8 cellular contexts compared by ENCODE assay signal in genomic region chrX:57910287-57910912, GRCh38. TPM values are rescaled to one million over a fixed set of nuclear protein-coding genes. Genes with fewer than 3 reads are reported as not detected.
DNase-seq lines count a peak whose midpoint lies in the region; ATAC-seq, FAIRE-seq and TF ChIP-seq lines count a peak whose summit lies in the region.
"Not testable (repeated sequence)": the region's sequence is repeated elsewhere in the genome, so short reads cannot be mapped to it uniquely, and the experiment has no call there.

A gene with protein sequence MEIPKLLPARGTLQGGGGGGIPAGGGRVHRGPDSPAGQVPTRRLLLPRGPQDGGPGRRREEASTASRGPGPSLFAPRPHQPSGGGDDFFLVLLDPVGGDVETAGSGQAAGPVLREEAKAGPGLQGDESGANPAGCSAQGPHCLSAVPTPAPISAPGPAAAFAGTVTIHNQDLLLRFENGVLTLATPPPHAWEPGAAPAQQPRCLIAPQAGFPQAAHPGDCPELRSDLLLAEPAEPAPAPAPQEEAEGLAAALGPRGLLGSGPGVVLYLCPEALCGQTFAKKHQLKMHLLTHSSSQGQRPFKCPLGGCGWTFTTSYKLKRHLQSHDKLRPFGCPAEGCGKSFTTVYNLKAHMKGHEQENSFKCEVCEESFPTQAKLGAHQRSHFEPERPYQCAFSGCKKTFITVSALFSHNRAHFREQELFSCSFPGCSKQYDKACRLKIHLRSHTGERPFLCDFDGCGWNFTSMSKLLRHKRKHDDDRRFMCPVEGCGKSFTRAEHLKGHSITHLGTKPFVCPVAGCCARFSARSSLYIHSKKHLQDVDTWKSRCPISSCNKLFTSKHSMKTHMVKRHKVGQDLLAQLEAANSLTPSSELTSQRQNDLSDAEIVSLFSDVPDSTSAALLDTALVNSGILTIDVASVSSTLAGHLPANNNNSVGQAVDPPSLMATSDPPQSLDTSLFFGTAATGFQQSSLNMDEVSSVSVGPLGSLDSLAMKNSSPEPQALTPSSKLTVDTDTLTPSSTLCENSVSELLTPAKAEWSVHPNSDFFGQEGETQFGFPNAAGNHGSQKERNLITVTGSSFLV (minus strand): TSS chrX:57910458. CDS start chrX:57910420, 38 bp downstream.

- CTCF ChIA-PET in GM12878 (lab: Yijun Ruan, JAX), result not testable (repeated sequence)

- not testable (repeated sequence) for H3K4me1 Mint-ChIP-seq in GM23338, neural progenitor cell

- H3K27ac ChIP-seq in GM23338 (ENCODE audit: low read depth); SK-N-MC; neural progenitor cell: not testable (repeated sequence)
- peak within 1 kb of the TSS; percentile 44 for H3K27ac ChIP-seq in GM12878 (ENCODE audit: control insufficient read depth, insufficient read depth)
- peak within 1 kb of the TSS; percentile 88 to 90 (median 89) for H3K27ac ChIP-seq in upper lobe of left lung

- H3K27ac Mint-ChIP-seq in GM23338, neural progenitor cell: not testable (repeated sequence)

- intact Hi-C loops in GM12878 (cut with micrococcal nuclease; ENCODE audit: unreplicated experiment); Right ventricle myocardium inferior (cut with DNase I): not testable (repeated sequence)

- H3K9me3 ChIP-seq in SK-N-MC (ENCODE audit: low read depth, low read length); GM12878 (replicated peaks; ENCODE audit: control insufficient read depth, insufficient read depth, low read length); neural progenitor cell (ENCODE audit: low read depth); upper lobe of left lung: not testable (repeated sequence)

- not testable (repeated sequence) for H3K27me3 Mint-ChIP-seq in GM23338 (ENCODE audit: insufficient read depth, low read depth, poor library complexity); neural progenitor cell (ENCODE audit: insufficient read depth, low read depth)

- H3K9ac ChIP-seq in SK-N-MC (ENCODE audit: insufficient read length), result peak within 1 kb of the TSS; percentile 67
- H3K9ac ChIP-seq in GM12878 (ENCODE audit: control insufficient read depth, insufficient read depth, low read length), result peak within 1 kb of the TSS; percentile 25; the same call in 1 of the 2 replicates
- not testable (repeated sequence) for H3K9ac ChIP-seq in neural progenitor cell

- in situ Hi-C loops in GM12878 (cut with MboI), result loop anchor here (25.0 kb wide), 3 partner anchors 923 to 1348 kb away; partner anchors contain the start of genes SPIN3 and UBQLN2

- BruUV-seq in GM12878 (replicated peaks; lab: Mats Ljungman, UMichigan), result not testable (repeated sequence)

- peak; percentile 2 for DNase-seq in GM23338 (ENCODE audit: low spot score)
- not testable (repeated sequence) for DNase-seq in SK-N-MC (ENCODE audit: low read depth, low spot score); GM12878 (ENCODE audit: low read depth, low spot score); Right ventricle myocardium inferior (ENCODE audit: missing footprints); neural progenitor cell (ENCODE audit: low spot score); upper lobe of left lung

- not testable (repeated sequence) for H3K9me2 ChIP-seq in GM23338 (ENCODE audit: insufficient read depth)

- RAD21 ChIA-PET in GM12878 (lab: Charles Lee; ENCODE audit: unreplicated experiment), result not testable (repeated sequence)

- H3K4me3 Mint-ChIP-seq in GM23338 (peak within 1 kb of the TSS; percentile 67), neural progenitor cell (peak within 1 kb of the TSS; percentile 78)

- peak; percentile 54 for FAIRE-seq in GM12878 (lab: Jason Lieb, UNC)

- peaks cover 18% of the 10 kb centered on the region for H3K9me3 Mint-ChIP-seq in GM23338
- peaks cover 13% of the 10 kb centered on the region for H3K9me3 Mint-ChIP-seq in neural progenitor cell

- not testable (repeated sequence) for TF ChIP-seq RAD21 in GM12878 (IDR thresholded peaks at IDR 0.05; ENCODE audit: insufficient read depth, low read depth, low read length)

- 22% methylated on average over 8 of the region's 35 CpGs for WGBS in GM12878 (ENCODE audit: insufficient coverage, insufficient replicate concordance, low lambda C conversion rate, missing lambda C conversion rate)
- 6 to 24% methylated on average over 6 to 7 of the region's 35 CpGs for WGBS in upper lobe of left lung, 2 donors

- not testable (repeated sequence) for TF ChIP-seq EP300 in GM12878 (IDR thresholded peaks at IDR 0.05; ENCODE audit: borderline replicate concordance in 1 of 2, control insufficient read depth in 1 of 2, low read depth in 2 of 2, low read length in 2 of 2); upper lobe of left lung (IDR thresholded peaks at IDR 0.05)

- H3K4me3 ChIP-seq in GM23338, result peak within 1 kb of the TSS; percentile 57
- H3K4me3 ChIP-seq in SK-N-MC, result peak within 1 kb of the TSS; percentile 64
- peak within 1 kb of the TSS; percentile 60; the same call in 1 of the 2 replicates for H3K4me3 ChIP-seq in GM12878
- not testable (repeated sequence) for H3K4me3 ChIP-seq in neural progenitor cell
- H3K4me3 ChIP-seq in upper lobe of left lung, result peak within 1 kb of the TSS in 3 of 4 donors; percentile 48 to 55 (median 52)

- SMC1A ChIA-PET in GM12878 (lab: Charles Lee; ENCODE audit: uncharacterized antibody, unreplicated experiment), result not testable (repeated sequence)

- H3K4me1 ChIP-seq in GM23338 (ENCODE audit: insufficient read depth) (peaks cover 12% of the 10 kb centered on the region), upper lobe of left lung (peaks cover 0 to 16% (median 7%) of the 10 kb centered on the region in 4 donors)
- H3K4me1 ChIP-seq in GM12878 (ENCODE audit: control insufficient read depth, insufficient read depth, low read length); neural progenitor cell: not testable (repeated sequence)

- not testable (repeated sequence) for H3K36me3 Mint-ChIP-seq in GM23338 (ENCODE audit: low read depth); neural progenitor cell

- H3F3A ChIP-seq in GM23338 (replicated peaks; ENCODE audit: low read depth); neural progenitor cell (ENCODE audit: low read depth): not testable (repeated sequence)

- POLR2A ChIA-PET in GM12878 (lab: Charles Lee), result not testable (repeated sequence)

- H3K79me2 ChIP-seq in GM23338 (replicated peaks; ENCODE audit: insufficient read depth); GM12878 (ENCODE audit: control insufficient read depth, insufficient read depth, low read length); neural progenitor cell (ENCODE audit: low read depth): not testable (repeated sequence)

- TF ChIP-seq CTCF in GM23338 (conservative IDR thresholded peaks at IDR 0.05; ENCODE audit: low read depth in 2 of 2); GM12878 (IDR thresholded peaks at IDR 0.05 in 2 of 3, conservative IDR thresholded peaks at IDR 0.05 in 1 of 3; ENCODE audit: control insufficient read depth in 2 of 3, extremely low read depth in 1 of 3, insufficient read depth in 1 of 3, low read depth in 3 of 3, low read length in 3 of 3); neural progenitor cell (IDR thresholded peaks at IDR 0.05); upper lobe of left lung (IDR thresholded peaks at IDR 0.05): not testable (repeated sequence)

- TF ChIP-seq POLR2A in GM12878 (IDR thresholded peaks at IDR 0.05; ENCODE audit: low read depth, low read length); upper lobe of left lung (IDR thresholded peaks at IDR 0.05): not testable (repeated sequence)

- not testable (repeated sequence) for H3K27me3 ChIP-seq in GM23338 (ENCODE audit: insufficient read depth); GM12878 (replicated peaks in 1 of 2; ENCODE audit: control insufficient read depth in 2 of 2, insufficient read depth in 2 of 2, low read length in 1 of 2); neural progenitor cell; upper lobe of left lung

- H3K4me2 ChIP-seq in GM23338 (peak within 1 kb of the TSS; percentile 71), GM12878 (ENCODE audit: control insufficient read depth, insufficient read depth) (peak within 1 kb of the TSS; percentile 47; the same call in 1 of the 2 replicates)
- not testable (repeated sequence) for H3K4me2 ChIP-seq in neural progenitor cell

- not testable (repeated sequence) for H3K36me3 ChIP-seq in GM23338 (ENCODE audit: insufficient read depth); SK-N-MC (ENCODE audit: insufficient read depth, low read length); GM12878 (ENCODE audit: control insufficient read depth in 2 of 2, insufficient read depth in 2 of 2, low read length in 1 of 2); neural progenitor cell; upper lobe of left lung

- H2AFZ ChIP-seq in GM23338; neural progenitor cell (replicated peaks): not testable (repeated sequence)
- H2AFZ ChIP-seq in GM12878 (ENCODE audit: control insufficient read depth, low read depth, low read length), result peak within 1 kb of the TSS; percentile 64

- not testable (repeated sequence) for H4K20me1 ChIP-seq in GM23338 (replicated peaks; ENCODE audit: insufficient read depth); GM12878 (ENCODE audit: control insufficient read depth, insufficient read depth); neural progenitor cell (ENCODE audit: low read depth)

- peak; percentile 67 for ATAC-seq in GM18502 (IDR thresholded peaks at IDR 0.05; ENCODE audit: poor library complexity, unreplicated experiment)
- peak; percentile 54 for ATAC-seq in GM23338
- peak; percentile 40 for ATAC-seq in HG03469 (IDR thresholded peaks at IDR 0.05; ENCODE audit: unreplicated experiment)
- ATAC-seq in GM12878, result peak; percentile 73
- ATAC-seq in Right ventricle myocardium inferior, result peak; percentile 81
- ATAC-seq in upper lobe of left lung (ENCODE audit: low FRiP score in 2 of 2), result peak; percentile 67 to 90

RNA-seq across cellular contexts. Expression of the gene that starts here (rescaled TPM):
- total RNA-seq in GM23338 (2014; rRNA removed; shearing (Covaris generic)), result 4.6 and 5.7 TPM in 2 replicates
- polyA plus RNA-seq in GM23338 (2016; fragmentation: Nextera tagmentation; extraction: Ambion mirVana) (0.42 and 0.43 TPM in 2 replicates), GM12878 (2011; rRNA removed) (0.33 and 0.46 TPM in 2 replicates), GM12878 (2014; fragmentation: Illumina TruSeq; extraction: Trizol) (1.3 and 1.7 TPM in 2 replicates), GM12878 (2014; fragmentation: Nextera tagmentation; extraction: Ambion mirVana) (under 1 TPM; 0.10 to 0.13 TPM), GM12878 (2014; rRNA removed) (0.88 and 1.3 TPM in 2 replicates), GM12878 (2016; fragmentation: Nextera tagmentation; extraction: Ambion mirVana) (under 1 TPM; 0.69 to 0.72 TPM)
- total RNA-seq in GM12878 (2013; cell fraction: nucleolus; rRNA removed), result 4.4 and 4.5 TPM in 2 replicates
- total RNA-seq in GM12878 (2014; rRNA removed) (2.8 and 2.9 TPM in 2 replicates), GM12878 (2014; rRNA removed; fragmentation: Illumina TruSeq; extraction: Trizol) (1.7 and 2.1 TPM in 2 replicates), GM12878 (2021) (2.2 and 2.5 TPM in 2 replicates), Right ventricle myocardium inferior (3.9 TPM), neural progenitor cell (ENCODE audit: low replicate concordance) (not detected in 2 replicates), upper lobe of left lung (10 to 100 TPM in 1 of 6 donors, 1 to 10 TPM in 5; 3.9 to 16.8 (median 5.7) TPM)
- 0.88 TPM for polyA plus RNA-seq in GM12878 (2011; ENCODE audit: low read depth)
- 0.40 and 0.42 TPM in 2 replicates for polyA plus RNA-seq in GM12878 (2011; cell fraction: cytosol; rRNA removed)
- polyA plus RNA-seq in GM12878 (2011; cell fraction: nucleus; rRNA removed), result 0.42 and 0.45 TPM in 2 replicates
- 0.97 and 1.5 TPM in 2 replicates for polyA plus RNA-seq in GM12878 (2012)
- polyA minus RNA-seq in GM12878 (2011; rRNA and poly(A)+ RNA removed), result 0.80 and 1.2 TPM in 2 replicates
- polyA minus RNA-seq in GM12878 (2011; cell fraction: cytosol; rRNA and poly(A)+ RNA removed), result 0.80 and 1.0 TPM in 2 replicates
- polyA minus RNA-seq in GM12878 (2011; cell fraction: nucleus; rRNA and poly(A)+ RNA removed), result 1.5 and 2.3 TPM in 2 replicates
